31 cellular contexts compared by ENCODE assay signal in the genomic region with DNA sequence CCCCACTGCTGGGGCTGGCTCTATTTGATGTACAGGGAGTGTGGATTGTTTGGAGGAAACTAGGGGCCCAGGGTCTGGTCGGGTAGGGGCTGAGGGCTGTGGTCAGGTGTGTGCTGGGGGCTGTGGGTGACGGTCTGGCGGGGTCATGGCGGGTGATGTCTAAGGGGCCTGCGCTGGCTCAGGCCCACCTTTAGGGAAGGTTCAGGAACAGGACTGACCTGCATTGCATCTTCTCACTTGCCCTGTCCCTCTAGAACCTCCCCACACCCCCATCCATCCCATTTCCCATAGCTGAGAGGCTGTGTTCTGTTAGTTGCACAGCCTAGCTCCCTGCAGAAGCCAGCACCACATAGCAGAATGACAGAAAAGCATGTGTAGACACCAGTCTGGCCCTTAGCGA. TPM values are rescaled to one million over a fixed set of nuclear protein-coding genes. Genes with fewer than 3 reads are reported as not detected.
"Had no signal": no experiment of that assay in that cellular context is flagged by ENCODE, and none has a peak within 500 bp of the region (broad histone marks: within the 10 kb centered on the region; RNA-seq: fewer than 3 reads in every experiment).

No MANE protein-coding gene starts in this region.

- DNase-seq: activated CD4-positive, alpha-beta memory T cell treated with anti-CD3 and anti-CD28 coated beads, Interleukin-2, amount 10 ng/mL, durations not matched to agents 7 days and 5 days; activated CD4-positive, alpha-beta T cell treated with anti-CD3 and anti-CD28 coated beads for 1 hour; activated CD4-positive, alpha-beta T cell treated with anti-CD3 and anti-CD28 coated beads for 48 hours; activated CD4-positive, CD25-positive, alpha-beta regulatory T cell; activated CD8-positive, alpha-beta memory T cell treated with anti-CD3 and anti-CD28 coated beads for 24 hours; activated CD8-positive, alpha-beta memory T cell treated with anti-CD3 and anti-CD28 coated beads, Interleukin-2, amount 10 ng/mL, durations not matched to agents 7 days and 5 days; activated CD8-positive, alpha-beta memory T cell treated with anti-CD3 and anti-CD28 coated beads, Interleukin-2, amount 50 U/mL, for 48 hours; activated gamma-delta T cell; activated naive CD4-positive, alpha-beta T cell treated with Interleukin-2 at 50 U/mL for 16 hours; activated T-cell treated with anti-CD3 and anti-CD28 coated beads, Interleukin-2, amount 50 U/mL, for 48 hours; amygdala; Karpas-422; KBM-7; NCI-H1048; NCI-H1105 treated with DMSO at 0.1 percent for 48 hours; NCI-H1436; NCI-H1694; NCI-H1930; NCI-H2081 treated with DMSO at 0.1 percent for 48 hours; NCI-H345; NCI-H524 treated with DMSO at 0.1 percent for 48 hours; SIG-M5; SW 1271; T-helper 2 cell; T1000; WERI-Rb-1 had no signal

- ATAC-seq: activated CD8-positive, alpha-beta memory T cell treated with anti-CD3 and anti-CD28 coated beads, Interleukin-2, amount 10 ng/mL, durations not matched to agents 7 days and 5 days; Panc1; SK-N-SH treated with all-trans-retinoic acid at 6 μM for 48 hours had no signal

- H3K27ac ChIP-seq: ascending aorta, cardiac muscle cell, WERI-Rb-1 had no signal

- H3K4me1 ChIP-seq: ascending aorta had no signal

- H3K36me3 ChIP-seq: ascending aorta, cardiac muscle cell, WERI-Rb-1 had no signal

- H3K27me3 ChIP-seq: ascending aorta had no signal

- H3K4me3 ChIP-seq: ascending aorta, cardiac muscle cell had no signal

- H3K9me3 ChIP-seq: ascending aorta had no signal

RNA-seq across cellular contexts. Expression of a gene that starts 39.1 kb away (rescaled TPM):
- total RNA-seq: activated CD8-positive, alpha-beta memory T cell treated with anti-CD3 and anti-CD28 coated beads, Interleukin-2, amount 10 ng/mL, durations not matched to agents 7 days and 5 days; MCF 10A had no signal
